ENCODE assay signal across 8 cellular contexts in the genomic region with DNA sequence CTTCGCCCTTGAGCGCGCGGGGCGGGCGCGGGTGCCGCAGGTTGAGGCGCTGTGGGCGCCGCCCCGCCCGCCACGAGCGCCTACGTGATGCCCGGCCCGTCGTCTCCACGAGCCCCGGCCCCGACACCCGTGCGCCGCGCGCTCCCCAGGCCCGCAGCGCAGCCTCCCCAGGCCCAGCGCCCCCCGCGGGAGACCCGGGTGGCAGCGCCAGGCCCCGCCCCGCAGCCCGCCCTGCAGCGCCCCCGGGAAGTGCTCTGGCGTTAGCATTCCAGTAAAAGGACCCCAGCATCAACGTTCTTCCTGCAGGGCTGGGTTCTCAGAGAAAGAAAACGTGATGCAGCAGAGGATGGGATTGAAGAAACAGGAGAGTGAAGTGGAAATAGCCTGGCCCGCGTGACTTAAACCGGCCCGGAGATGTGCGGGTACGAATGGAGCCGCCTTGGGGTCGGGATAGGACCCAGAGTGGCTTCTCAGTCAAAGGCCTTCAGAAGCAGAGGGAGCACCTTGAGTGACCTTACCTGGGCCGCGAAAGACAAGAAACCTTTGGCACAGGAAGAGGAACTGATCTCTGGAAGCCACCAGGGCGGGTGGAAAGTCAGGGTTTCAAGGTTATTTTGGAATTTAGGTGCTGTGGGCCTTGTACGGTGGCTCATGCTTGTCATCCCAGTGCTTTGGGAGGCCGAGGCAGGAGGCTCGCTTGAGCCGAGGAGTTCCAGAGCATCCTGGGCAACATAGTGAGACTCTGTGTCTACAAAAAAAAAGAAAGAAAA. TPM values are rescaled to one million over a fixed set of nuclear protein-coding genes. Genes with fewer than 3 reads are reported as not detected.
DNase-seq lines count a peak whose midpoint lies in the region; ATAC-seq, FAIRE-seq and TF ChIP-seq lines count a peak whose summit lies in the region.

No MANE protein-coding gene starts in this region.

- intact Hi-C loops in uterus (cut with DNase I; ENCODE audit: low total_unique reads), result no loop called here

- TF ChIP-seq RAD21 in H1 (IDR thresholded peaks at IDR 0.05 in 1 of 2, conservative IDR thresholded peaks at IDR 0.05 in 1 of 2; ENCODE audit: low read depth in 2 of 2, low read length in 2 of 2), result no peak

- peak overlapping the region in 2 of 4 experiments; percentile 58 to 71; a peak in 5 of 7 replicates for H3K9ac ChIP-seq in H1 (replicated peaks in 1 of 4; ENCODE audit: extremely low read depth in 1 of 4, low read depth in 3 of 4, low read length in 3 of 4)
- no peak overlapping the region for H3K9ac ChIP-seq in muscle layer of colon (ENCODE audit: low read length)

- 31% methylated on average over 32 of the region's 57 CpGs; no CpG with 5 or more reads in 1 of the 2 experiments for WGBS in H1 (ENCODE audit: extremely low coverage in 1 of 2, insufficient coverage in 1 of 2, insufficient read length in 1 of 2, insufficient replicate concordance in 2 of 2, low coverage in 1 of 2, low lambda C conversion rate in 2 of 2, missing lambda C conversion rate in 1 of 2), 2 experiments

- H3K27me3 ChIP-seq in H1 (replicated peaks in 1 of 4; ENCODE audit: control insufficient read depth in 3 of 4, extremely low read depth in 1 of 4, insufficient read depth in 3 of 4, low read length in 3 of 4) (peaks cover 0 to 15% (median 12%) of the 10 kb centered on the region in 4 experiments; a peak in 6 of 7 replicates), muscle layer of colon (ENCODE audit: control insufficient read depth in 1 of 2, insufficient read depth in 2 of 2, low read length in 2 of 2) (peaks cover 5 to 20% of the 10 kb centered on the region in 2 donors), uterus (no peaks in the 10 kb centered on the region)

- no peak for DNase-seq in AG09309 (ENCODE audit: low read depth)
- DNase-seq in UCSD-AML1 (lab: John Stamatoyannopoulos, UW; ENCODE audit: unreplicated experiment), result peak; percentile 39
- DNase-seq in H1 (ENCODE audit: low read depth in 1 of 2, low spot score in 2 of 2), result no peak
- DNase-seq in uterus, result no peak
- DNase-seq in ureter (ENCODE audit: low spot score), result no peak

- H4K5ac ChIP-seq in H1 (ENCODE audit: insufficient read length, low read depth, low read length), result no peak overlapping the region

- no peak overlapping the region for H2BK120ac ChIP-seq in H1 (replicated peaks; ENCODE audit: low read depth, low read length)

- H3K4ac ChIP-seq in H1 (replicated peaks; ENCODE audit: insufficient read length, low read depth, low read length), result no peak overlapping the region

- H3K9me3 ChIP-seq in H1 (ENCODE audit: insufficient read depth in 2 of 2, low read depth in 1 of 2, low read length in 1 of 2) (no peaks in the 10 kb centered on the region), muscle layer of colon (ENCODE audit: low read length) (no peaks in the 10 kb centered on the region), uterus (no peaks in the 10 kb centered on the region)

- TF ChIP-seq CTCF in AG09309 (IDR thresholded peaks at IDR 0.05; ENCODE audit: control insufficient read depth, insufficient read depth, low read depth, low read length, missing control alignments) (no peak), H1 (IDR thresholded peaks at IDR 0.05; ENCODE audit: control extremely low read depth in 1 of 3, insufficient read depth in 1 of 3, low read depth in 1 of 3, low read length in 3 of 3) (no peak), uterus (IDR thresholded peaks at IDR 0.05) (no peak)

- H3K18ac ChIP-seq in H1 (ENCODE audit: extremely low read depth, low read length), result peak overlapping the region; percentile 48

- H3K4me3 ChIP-seq in AG09309 (ENCODE audit: control insufficient read depth, low read depth, low read length) (peak overlapping the region; percentile 80), H1 (ENCODE audit: extremely low read depth in 1 of 4, insufficient read depth in 2 of 4, low read depth in 3 of 4, low read length in 4 of 4) (peak overlapping the region; percentile 67 to 100 (median 88)), muscle layer of colon (ENCODE audit: low read depth in 1 of 2, low read length in 2 of 2) (peak overlapping the region; percentile 70 to 89), uterus (peak overlapping the region; percentile 55 to 65)

- peaks cover 7 to 28% of the 10 kb centered on the region in 2 experiments for H4K20me1 ChIP-seq in H1 (replicated peaks in 1 of 2; ENCODE audit: control insufficient read depth in 1 of 2, insufficient read depth in 2 of 2, low read length in 2 of 2)

- H3K14ac ChIP-seq in H1 (ENCODE audit: insufficient read length), result no peak overlapping the region

- H4K91ac ChIP-seq in H1 (replicated peaks; ENCODE audit: insufficient read length, low read length), result peak overlapping the region; percentile 78

- H3K27ac ChIP-seq in H1 (ENCODE audit: low read depth, low read length) (no peak overlapping the region; the same call in 1 of the 2 replicates), muscle layer of colon (ENCODE audit: low read depth, low read length) (peak overlapping the region; percentile 72), uterus (peak overlapping the region; percentile 70 to 75)

- POLR2A ChIA-PET in H1 (lab: Charles Lee; ENCODE audit: partially characterized antibody), result interaction anchor here (1.0 to 3.0 kb wide), 5 partner anchors 8 to 43 kb away, joined by 3 to 18 read pairs (median 8); no protein-coding TSS in a partner anchor

- H4K8ac ChIP-seq in H1 (ENCODE audit: extremely low read depth, insufficient read depth, low read length), result peak overlapping the region; percentile 70; the same call in 1 of the 2 replicates

- FAIRE-seq in H1 (lab: Jason Lieb, UNC), result no peak

- no peak overlapping the region; the same call in 1 of the 2 replicates for H2BK15ac ChIP-seq in H1 (ENCODE audit: low read length)

- H3K23me2 ChIP-seq in H1 (ENCODE audit: low read depth, low read length), result peaks cover 16% of the 10 kb centered on the region; the same call in 1 of the 2 replicates

- H2AFZ ChIP-seq in H1 (ENCODE audit: low read length), result no peak overlapping the region

- peak overlapping the region; percentile 26 for H3K56ac ChIP-seq in H1 (replicated peaks; ENCODE audit: insufficient read length, low read depth, low read length)

- H3K23ac ChIP-seq in H1 (ENCODE audit: insufficient read length), result no peak overlapping the region

- H2AK5ac ChIP-seq in H1 (ENCODE audit: low read depth, low read length), result no peak overlapping the region

- H2BK20ac ChIP-seq in H1 (ENCODE audit: low read length), result no peak overlapping the region

- no peak for TF ChIP-seq EP300 in H1 (IDR thresholded peaks at IDR 0.05; ENCODE audit: borderline replicate concordance in 1 of 2, low read depth in 2 of 2, low read length in 2 of 2)

- no peak overlapping the region for H2BK5ac ChIP-seq in H1 (ENCODE audit: low read depth, low read length)

- peaks cover 4 to 16% (median 6%) of the 10 kb centered on the region in 4 experiments; a peak in 6 of 7 replicates for H3K4me1 ChIP-seq in H1 (replicated peaks in 1 of 4; ENCODE audit: control insufficient read depth in 3 of 4, insufficient read depth in 4 of 4, low read length in 3 of 4)
- peaks cover 6% of the 10 kb centered on the region for H3K4me1 ChIP-seq in muscle layer of colon (ENCODE audit: insufficient read depth, low read length)
- peaks cover 0 to 6% of the 10 kb centered on the region in 2 donors for H3K4me1 ChIP-seq in uterus

- H2BK12ac ChIP-seq in H1 (ENCODE audit: low read depth, low read length), result no peak overlapping the region

- H3K79me1 ChIP-seq in H1 (ENCODE audit: low read depth, low read length), result peaks cover 15% of the 10 kb centered on the region

- TF ChIP-seq POLR2A in H1 (IDR thresholded peaks at IDR 0.05; ENCODE audit: control extremely low read depth in 1 of 2, low read depth in 2 of 2, low read length in 2 of 2) (no peak; a peak in 1 of 3 replicates), uterus (IDR thresholded peaks at IDR 0.05) (no peak)

- peaks cover 33 to 54% of the 10 kb centered on the region in 2 experiments for H3K79me2 ChIP-seq in H1 (ENCODE audit: control insufficient read depth in 1 of 2, insufficient read depth in 2 of 2, low read length in 2 of 2)

- peak; percentile 25 for ATAC-seq in GM18858 (IDR thresholded peaks at IDR 0.05; ENCODE audit: unreplicated experiment)
- ATAC-seq in HG03025 (IDR thresholded peaks at IDR 0.05; ENCODE audit: low FRiP score, unreplicated experiment), result peak; percentile 29

- peaks cover 0 to 19% (median 2%) of the 10 kb centered on the region in 4 experiments; a peak in 4 of 8 replicates for H3K36me3 ChIP-seq in H1 (ENCODE audit: control insufficient read depth in 2 of 4, insufficient read depth in 4 of 4, low read length in 3 of 4)
- H3K36me3 ChIP-seq in muscle layer of colon (ENCODE audit: insufficient read depth, low read length), result no peaks in the 10 kb centered on the region
- H3K36me3 ChIP-seq in uterus, result no peaks in the 10 kb centered on the region

- CTCF ChIA-PET in H1 (lab: Charles Lee; ENCODE audit: partially characterized antibody), result interaction anchor here (1.0 to 1.6 kb wide), 5 partner anchors 10 to 51 kb away, joined by 4 to 6 read pairs (median 4); no protein-coding TSS in a partner anchor

- peak overlapping the region; percentile 88 to 94 for H3K4me2 ChIP-seq in H1 (ENCODE audit: insufficient read depth in 1 of 2, low read depth in 2 of 2, low read length in 2 of 2)

TF ChIP-seq in H1, 55 proteins besides CTCF, POLR2A, EP300 and RAD21:
- TF ChIP-seq TEAD4 (IDR thresholded peaks at IDR 0.05; ENCODE audit: low read depth, low read length) (peak; percentile 32; the same call in 1 of the 2 replicates), SIX5 (IDR thresholded peaks at IDR 0.05; ENCODE audit: low read depth, low read length) (no peak)
- TF ChIP-seq, protein P1, sequence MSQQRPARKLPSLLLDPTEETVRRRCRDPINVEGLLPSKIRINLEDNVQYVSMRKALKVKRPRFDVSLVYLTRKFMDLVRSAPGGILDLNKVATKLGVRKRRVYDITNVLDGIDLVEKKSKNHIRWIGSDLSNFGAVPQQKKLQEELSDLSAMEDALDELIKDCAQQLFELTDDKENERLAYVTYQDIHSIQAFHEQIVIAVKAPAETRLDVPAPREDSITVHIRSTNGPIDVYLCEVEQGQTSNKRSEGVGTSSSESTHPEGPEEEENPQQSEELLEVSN (IDR thresholded peaks at IDR 0.05), result no peak

RNA-seq across cellular contexts. Expression of a gene that starts 1.8 kb away (rescaled TPM):
- 128 TPM in 2 replicates for total RNA-seq in H1 (2021; fragmentation: NEBNext Ultra II Directional; extraction: Animal tissue kit (Norgen Biotek cat#: 25700))
- polyA plus RNA-seq in H1 (2011; rRNA removed), result 51.2 and 76.9 TPM in 2 replicates
- 68.1 TPM for polyA plus RNA-seq in H1 (2011; cell fraction: cytosol; rRNA removed)
- polyA plus RNA-seq in H1 (2011; cell fraction: nucleus; rRNA removed), result 135 TPM
- polyA plus RNA-seq in H1 (2012, experiment 1 of 2), result 83.6 to 123 TPM (median 119 TPM) in 4 replicates
- polyA plus RNA-seq in H1 (2012, experiment 2 of 2), result 93.7 TPM
- 63.5 TPM for polyA plus RNA-seq in H1 (2013, experiment 1 of 2)
- 58.9 TPM for polyA plus RNA-seq in H1 (2013, experiment 2 of 2)
- 45.6 and 46.7 TPM in 2 replicates for polyA minus RNA-seq in H1 (2011; rRNA and poly(A)+ RNA removed)
- 55.2 TPM for polyA minus RNA-seq in H1 (2011; cell fraction: cytosol; rRNA and poly(A)+ RNA removed)
- polyA minus RNA-seq in H1 (2011; cell fraction: nucleus; rRNA and poly(A)+ RNA removed), result 47.8 TPM
- total RNA-seq in uterus (10 to 100 TPM; 22.9 to 74.5 (median 43.8) TPM), ureter (67.8 TPM)
